8 cellular contexts compared by ENCODE assay signal in genomic region chr17:27333410-27333980, GRCh38. TPM values are rescaled to one million over a fixed set of nuclear protein-coding genes. Genes with fewer than 3 reads are reported as not detected.
DNase-seq lines count a peak whose midpoint lies in the region; ATAC-seq and TF ChIP-seq lines count a peak whose summit lies in the region.

No MANE protein-coding gene starts in this region.

- POLR2A ChIA-PET in BJ (lab: Charles Lee): interaction anchor here (0.6 to 1.1 kb wide), 3 partner anchors 37 to 273 kb away, joined by 3 to 5 read pairs (median 4); no protein-coding TSS in a partner anchor
- POLR2A ChIA-PET in naive thymus-derived CD4-positive, alpha-beta T cell (lab: Charles Lee): interaction anchor here (0.8 to 1.7 kb wide), 3 partner anchors 38 to 41 kb away, joined by 5 to 9 read pairs (median 6); partner anchors contain the start of gene WSB1

- H3K27ac Mint-ChIP-seq in chondrocyte (ENCODE audit: unreplicated experiment): peak overlapping the region; percentile 95
- H3K27ac Mint-ChIP-seq in naive thymus-derived CD4-positive, alpha-beta T cell: peak overlapping the region in 8 of 9 donors; percentile 43 to 92 (median 78)

- TF ChIP-seq CTCF in BJ (IDR thresholded peaks at IDR 0.05; ENCODE audit: insufficient read depth, low read depth, low read length): no peak
- TF ChIP-seq CTCF in OCI-LY3 (IDR thresholded peaks at IDR 0.05; ENCODE audit: low read depth, low read length): no peak
- TF ChIP-seq CTCF in chondrocyte (IDR thresholded peaks at IDR 0.05): no peak

- CTCF ChIA-PET in BJ (lab: Yijun Ruan, JAX): interaction anchor here (0.6 to 6.8 kb wide), 39 partner anchors 7 to 317 kb away, joined by 3 to 162 read pairs (median 4); partner anchors contain the start of gene WSB1
- CTCF ChIA-PET in naive thymus-derived CD4-positive, alpha-beta T cell (lab: Charles Lee): interaction anchor here (0.5 to 1.5 kb wide), 10 partner anchors 11 to 267 kb away, joined by 3 to 33 read pairs (median 4); no protein-coding TSS in a partner anchor

- H3K79me2 ChIP-seq in OCI-LY3 (ENCODE audit: low read length): no peaks in the 10 kb centered on the region

- peak overlapping the region; percentile 62 for H3K27ac ChIP-seq in OCI-LY3 (ENCODE audit: low read length)
- no peak overlapping the region for H3K27ac ChIP-seq in naive thymus-derived CD4-positive, alpha-beta T cell (ENCODE audit: low read depth, low read length)

- no peaks in the 10 kb centered on the region for H3K9me3 ChIP-seq in OCI-LY3 (ENCODE audit: insufficient read depth, low read length)
- no peaks in the 10 kb centered on the region for H3K9me3 ChIP-seq in naive thymus-derived CD4-positive, alpha-beta T cell (ENCODE audit: control insufficient read depth in 2 of 3, low read length in 3 of 3)

- H3K27me3 ChIP-seq in BJ (ENCODE audit: control insufficient read depth, insufficient read depth, low read length) (no peaks in the 10 kb centered on the region), OCI-LY3 (ENCODE audit: low read depth, low read length) (peaks cover 36% of the 10 kb centered on the region)
- no peaks in the 10 kb centered on the region for H3K27me3 ChIP-seq in naive thymus-derived CD4-positive, alpha-beta T cell (ENCODE audit: control insufficient read depth in 2 of 2, insufficient read depth in 2 of 2, low read length in 2 of 2)

- peak overlapping the region; percentile 65 for H3K4me3 Mint-ChIP-seq in chondrocyte (ENCODE audit: unreplicated experiment)
- peak overlapping the region; percentile 75 to 90 (median 86) for H3K4me3 Mint-ChIP-seq in naive thymus-derived CD4-positive, alpha-beta T cell

- no peak for DNase-seq in BJ (ENCODE audit: low read depth)
- DNase-seq in chondrocyte (ENCODE audit: low spot score): no peak
- DNase-seq in naive thymus-derived CD4-positive, alpha-beta T cell: peak in 1 of 9 donors; percentile 17
- no peak for DNase-seq in NCI-H2081 (lab: John Stamatoyannopoulos, UW)
- DNase-seq in HT-29 (ENCODE audit: low spot score): no peak
- DNase-seq in AML-193 (lab: John Stamatoyannopoulos, UW): no peak

- peaks cover 43% of the 10 kb centered on the region for H3K4me1 ChIP-seq in OCI-LY3 (ENCODE audit: low read length)
- H3K4me1 ChIP-seq in naive thymus-derived CD4-positive, alpha-beta T cell (ENCODE audit: control insufficient read depth in 2 of 2, insufficient read depth in 2 of 2, low read length in 2 of 2): peaks cover 6 to 10% of the 10 kb centered on the region in 2 donors

- H3K4me1 Mint-ChIP-seq in chondrocyte (ENCODE audit: low read depth): peaks cover 23% of the 10 kb centered on the region
- H3K4me1 Mint-ChIP-seq in naive thymus-derived CD4-positive, alpha-beta T cell: peaks cover 6 to 25% (median 17%) of the 10 kb centered on the region in 7 donors

- peak overlapping the region; percentile 47 for H3K4me3 ChIP-seq in BJ (ENCODE audit: low read depth, low read length)
- peak overlapping the region; percentile 83 for H3K4me3 ChIP-seq in OCI-LY3 (ENCODE audit: low read length)
- H3K4me3 ChIP-seq in naive thymus-derived CD4-positive, alpha-beta T cell (ENCODE audit: low read length): peak overlapping the region; percentile 72

- no peaks in the 10 kb centered on the region for H4K20me1 ChIP-seq in OCI-LY3 (ENCODE audit: insufficient read depth, low read length)

- H3K4me2 ChIP-seq in OCI-LY3 (ENCODE audit: low read length): peak overlapping the region; percentile 82

- no peak for ATAC-seq in naive thymus-derived CD4-positive, alpha-beta T cell
- ATAC-seq in HG03196 (IDR thresholded peaks at IDR 0.05; ENCODE audit: unreplicated experiment): no peak

- no peaks in the 10 kb centered on the region for H3K9me3 Mint-ChIP-seq in chondrocyte (ENCODE audit: low read depth)
- no peaks in the 10 kb centered on the region for H3K9me3 Mint-ChIP-seq in naive thymus-derived CD4-positive, alpha-beta T cell

- intact Hi-C loops in naive thymus-derived CD4-positive, alpha-beta T cell (cut with micrococcal nuclease): loop anchor here in 1 of 2 donors (1.0 to 5.0 kb wide), 2 partner anchors 123 to 319 kb away; partner anchors contain the start of gene KSR1

- peak overlapping the region; percentile 80 for H2AFZ ChIP-seq in OCI-LY3 (ENCODE audit: low read depth, low read length)

- H3K36me3 ChIP-seq in BJ (ENCODE audit: control insufficient read depth, insufficient read depth, low read length): no peaks in the 10 kb centered on the region
- H3K36me3 ChIP-seq in OCI-LY3 (replicated peaks; ENCODE audit: low read depth, low read length): no peaks in the 10 kb centered on the region
- H3K36me3 ChIP-seq in naive thymus-derived CD4-positive, alpha-beta T cell (ENCODE audit: control insufficient read depth in 2 of 3, insufficient read depth in 3 of 3, low read length in 3 of 3): no peaks in the 10 kb centered on the region

- H3K9ac ChIP-seq in OCI-LY3 (ENCODE audit: low read length): peak overlapping the region; percentile 67

- H3K27me3 Mint-ChIP-seq in chondrocyte (ENCODE audit: low read depth): no peaks in the 10 kb centered on the region
- H3K27me3 Mint-ChIP-seq in naive thymus-derived CD4-positive, alpha-beta T cell: no peaks in the 10 kb centered on the region

- no peaks in the 10 kb centered on the region for H3K36me3 Mint-ChIP-seq in chondrocyte (ENCODE audit: low read depth)
- H3K36me3 Mint-ChIP-seq in naive thymus-derived CD4-positive, alpha-beta T cell: no peaks in the 10 kb centered on the region

RNA-seq across cellular contexts. Expression of gene WSB1, which starts 39.6 kb away (rescaled TPM):
- polyA plus RNA-seq in BJ (2011; rRNA removed): 144 and 163 TPM in 2 replicates
- 44.4 and 53.6 TPM in 2 replicates for polyA minus RNA-seq in BJ (2011; rRNA and poly(A)+ RNA removed)
- 110 to 218 TPM (median 205 TPM) in 3 replicates for total RNA-seq in chondrocyte
- 100 to 1,000 TPM; 110 to 185 (median 134) TPM for total RNA-seq in naive thymus-derived CD4-positive, alpha-beta T cell
- polyA plus RNA-seq in naive thymus-derived CD4-positive, alpha-beta T cell: 100 to 1,000 TPM; 170 to 204 TPM
- total RNA-seq in HT-29 (2014; rRNA removed; shearing (Covaris generic)): 32.0 and 53.2 TPM in 2 replicates
